In genomic region chr1:84348240-84348555, GRCh38 we compare ENCODE assay signal across 25 cellular contexts. TPM values are rescaled to one million over a fixed set of nuclear protein-coding genes. Genes with fewer than 3 reads are reported as not detected.
DNase-seq lines count a peak whose midpoint lies in the region; ATAC-seq and TF ChIP-seq lines count a peak whose summit lies in the region.
"Had no signal": no experiment of that assay in that cellular context is flagged by ENCODE, and none has a peak within 500 bp of the region (broad histone marks: within the 10 kb centered on the region; RNA-seq: fewer than 3 reads in every experiment).

No MANE protein-coding gene starts in this region.

- no peak for TF ChIP-seq CTCF in choroid plexus epithelial cell (conservative IDR thresholded peaks at IDR 0.05; ENCODE audit: low read depth, low read length)
- no peak for TF ChIP-seq CTCF in nephron progenitor cell (IDR thresholded peaks at IDR 0.05)

- no peaks in the 10 kb centered on the region for H3K36me3 Mint-ChIP-seq in nephron progenitor cell (ENCODE audit: low read depth)
- H3K36me3 Mint-ChIP-seq: activated CD4-positive, alpha-beta memory T cell treated with anti-CD3 and anti-CD28 coated beads for 36 hours; activated naive CD8-positive, alpha-beta T cell treated with anti-CD3 and anti-CD28 coated beads, Interleukin-2, amount 10 ng/mL, durations not matched to agents 7 days and 5 days had no signal

- H3K27me3 Mint-ChIP-seq in nephron progenitor cell (ENCODE audit: low read depth, poor library complexity) = peaks cover 3% of the 10 kb centered on the region
- H3K27me3 Mint-ChIP-seq: activated CD4-positive, alpha-beta memory T cell treated with anti-CD3 and anti-CD28 coated beads for 36 hours; activated naive CD8-positive, alpha-beta T cell treated with anti-CD3 and anti-CD28 coated beads, Interleukin-2, amount 10 ng/mL, durations not matched to agents 7 days and 5 days had no signal

- peak; percentile 22 for DNase-seq in left cardiac atrium
- DNase-seq in Right ventricle myocardium superior = no peak
- DNase-seq in choroid plexus epithelial cell (ENCODE audit: low read depth) = peak; percentile 69
- peak; percentile 76 for DNase-seq in non-pigmented ciliary epithelial cell (ENCODE audit: low read depth)
- DNase-seq in nephron progenitor cell = no peak
- DNase-seq: activated CD4-positive, alpha-beta memory T cell treated with anti-CD3 and anti-CD28 coated beads for 36 hours; activated naive CD8-positive, alpha-beta T cell treated with anti-CD3 and anti-CD28 coated beads, Interleukin-2, amount 10 ng/mL, durations not matched to agents 7 days and 5 days; activated T-cell treated with anti-CD3 and anti-CD28 coated beads, Interleukin-2, amount 50 U/mL, for 72 hours; heart left ventricle; Karpas-422; NCI-H1436; NCI-H345; ovary; SHP77; small intestine; thyroid gland had no signal

- ATAC-seq in left cardiac atrium (peak in 1 of 2 donors; percentile 72), Right ventricle myocardium superior (ENCODE audit: poor library complexity) (no peak), GM21515 (IDR thresholded peaks at IDR 0.05; ENCODE audit: unreplicated experiment) (no peak), HG03139 (IDR thresholded peaks at IDR 0.05; ENCODE audit: unreplicated experiment) (no peak), HG03469 (IDR thresholded peaks at IDR 0.05; ENCODE audit: unreplicated experiment) (no peak)
- ATAC-seq: activated T-cell treated with anti-CD3 and anti-CD28 coated beads, Interleukin-2, amount 50 U/mL, for 72 hours; esophagus mucosa; GM23338; heart left ventricle had no signal

- no peak overlapping the region for H3K4me3 Mint-ChIP-seq in nephron progenitor cell
- H3K4me3 Mint-ChIP-seq: activated CD4-positive, alpha-beta memory T cell treated with anti-CD3 and anti-CD28 coated beads for 36 hours; activated naive CD8-positive, alpha-beta T cell treated with anti-CD3 and anti-CD28 coated beads, Interleukin-2, amount 10 ng/mL, durations not matched to agents 7 days and 5 days; activated T-cell treated with anti-CD3 and anti-CD28 coated beads, Interleukin-2, amount 50 U/mL, for 72 hours; GM23338 had no signal

- intact Hi-C loops in left cardiac atrium (cut with DNase I) = no loop called here
- intact Hi-C loops in Right ventricle myocardium superior (cut with DNase I) = no loop called here

- H3K4me1 Mint-ChIP-seq in nephron progenitor cell = peaks cover 34% of the 10 kb centered on the region
- H3K4me1 Mint-ChIP-seq: activated naive CD8-positive, alpha-beta T cell treated with anti-CD3 and anti-CD28 coated beads, Interleukin-2, amount 10 ng/mL, durations not matched to agents 7 days and 5 days; GM23338 had no signal

- no peaks in the 10 kb centered on the region for H3K9me3 Mint-ChIP-seq in nephron progenitor cell
- H3K9me3 Mint-ChIP-seq: activated CD4-positive, alpha-beta memory T cell treated with anti-CD3 and anti-CD28 coated beads for 36 hours; activated naive CD8-positive, alpha-beta T cell treated with anti-CD3 and anti-CD28 coated beads, Interleukin-2, amount 10 ng/mL, durations not matched to agents 7 days and 5 days; activated T-cell treated with anti-CD3 and anti-CD28 coated beads, Interleukin-2, amount 50 U/mL, for 72 hours; GM23338 had no signal

- H3K4me3 ChIP-seq in choroid plexus epithelial cell (ENCODE audit: low read depth, low read length) = no peak overlapping the region
- H3K4me3 ChIP-seq: BLaER1 treated with 17β-estradiol and CSF1 and Interleukin-3, amounts not matched to agents 10 nM and 100 nM; GM23338; heart left ventricle; ovary; thyroid gland had no signal

- H3K27ac Mint-ChIP-seq in nephron progenitor cell = no peak overlapping the region
- H3K27ac Mint-ChIP-seq: activated CD4-positive, alpha-beta memory T cell treated with anti-CD3 and anti-CD28 coated beads for 36 hours; activated naive CD8-positive, alpha-beta T cell treated with anti-CD3 and anti-CD28 coated beads, Interleukin-2, amount 10 ng/mL, durations not matched to agents 7 days and 5 days; activated T-cell treated with anti-CD3 and anti-CD28 coated beads, Interleukin-2, amount 50 U/mL, for 72 hours; GM23338 had no signal

RNA-seq across cellular contexts. Expression of gene SAMD13, which starts 46.7 kb away (rescaled TPM):
- total RNA-seq in left cardiac atrium (1 to 10 TPM in 1 of 2 donors, under 1 TPM in 1; 0.50 to 1.1 TPM), Right ventricle myocardium superior (0.73 TPM)
- total RNA-seq: T-helper 1 cell treated with Interleukin-12 subunit alpha and Interleukin-12 subunit beta and Interleukin-4 antibody, amounts not matched to agents 30 ng/mL and 1 ng/mL, for 36 hours had no signal

RNA-seq across cellular contexts. Expression of gene DNASE2B, which starts 50.1 kb away (rescaled TPM):
- total RNA-seq in left cardiac atrium (not detected), Right ventricle myocardium superior (not detected)
- total RNA-seq: A172; activated CD4-positive, alpha-beta memory T cell treated with anti-CD3 and anti-CD28 coated beads for 36 hours; activated naive CD8-positive, alpha-beta T cell treated with anti-CD3 and anti-CD28 coated beads, Interleukin-2, amount 10 ng/mL, durations not matched to agents 7 days and 5 days; activated T-cell treated with anti-CD3 and anti-CD28 coated beads, Interleukin-2, amount 50 U/mL, for 72 hours; cardiac septum; esophagus mucosa; GM23338; T-helper 1 cell treated with Interleukin-12 subunit alpha and Interleukin-12 subunit beta and Interleukin-4 antibody, amounts not matched to agents 30 ng/mL and 1 ng/mL, for 36 hours had no signal

Comparison
In these comparisons a context has a peak if more than half of its experiments do, and no peak if none do; other contexts are left out.
1. DNase-seq: peak in left cardiac atrium (single experiment), choroid plexus epithelial cell (single experiment) and non-pigmented ciliary epithelial cell (single experiment); none in Right ventricle myocardium superior (single experiment) and nephron progenitor cell (single experiment).